ENCODE assay signal across 14 cellular contexts in the genomic region with DNA sequence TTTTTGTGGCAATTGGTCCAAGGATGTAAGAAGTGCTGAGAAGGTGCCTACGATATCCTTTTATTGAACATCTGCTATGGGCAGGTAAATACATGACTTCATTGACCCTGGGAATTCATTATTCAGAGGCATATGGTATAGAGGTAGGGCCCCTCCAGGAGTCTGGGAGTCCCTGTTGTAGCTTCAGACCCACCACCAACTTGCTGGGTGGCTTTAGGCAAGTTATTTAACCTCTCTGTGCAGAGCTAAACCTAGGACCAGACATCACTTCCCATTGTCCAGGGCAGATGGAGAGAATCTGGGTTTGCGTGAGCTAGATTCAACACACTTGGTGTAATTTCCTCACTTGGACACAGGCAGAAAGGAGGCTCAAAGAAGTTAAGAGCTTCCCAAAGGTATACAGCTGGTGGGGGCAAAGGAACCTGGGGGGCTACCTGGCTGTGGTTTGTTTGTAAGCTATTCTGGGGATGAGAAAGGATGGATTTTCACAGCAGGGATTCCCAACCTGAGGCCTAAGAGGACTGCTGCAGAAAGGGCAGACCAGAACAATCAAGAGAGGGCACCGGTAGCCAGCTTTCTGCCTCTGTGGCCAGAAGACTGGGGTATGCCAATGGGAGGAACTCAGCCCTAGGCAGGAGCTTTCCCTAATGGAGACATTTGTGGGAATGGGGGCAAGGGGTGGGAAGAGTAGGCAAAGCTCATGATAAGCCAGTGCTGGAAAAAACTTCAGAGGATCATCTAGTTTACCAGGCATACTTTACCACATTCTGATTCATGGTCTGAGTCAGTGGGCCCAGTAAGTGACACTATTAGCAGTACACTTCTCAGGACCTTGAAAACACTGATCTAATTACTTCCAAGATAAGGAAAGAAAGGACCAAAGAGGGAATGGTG.
A peak's percentile ranks its signal among the peaks of the same experiment; 100 is the strongest.
DNase-seq lines count a peak whose midpoint lies in the region; ATAC-seq, FAIRE-seq and TF ChIP-seq lines count a peak whose summit lies in the region.
"Had no signal": no experiment of that assay in that cellular context is flagged by ENCODE, and none has a peak within 500 bp of the region (broad histone marks: within the 10 kb centered on the region; RNA-seq: fewer than 3 reads in every experiment).

No MANE protein-coding gene starts in this region.

- no peaks in the 10 kb centered on the region for H3K27me3 Mint-ChIP-seq in brain
- H3K27me3 Mint-ChIP-seq: activated naive CD8-positive, alpha-beta T cell treated with anti-CD3 and anti-CD28 coated beads for 36 hours had no signal

- H3K4me3 Mint-ChIP-seq in brain = no peak overlapping the region
- H3K4me3 Mint-ChIP-seq: activated naive CD8-positive, alpha-beta T cell treated with anti-CD3 and anti-CD28 coated beads for 36 hours had no signal

- ATAC-seq in Right ventricle myocardium inferior (no peak), upper lobe of right lung (no peak), HG03108 (IDR thresholded peaks at IDR 0.05; ENCODE audit: unreplicated experiment) (no peak)
- ATAC-seq: A549 had no signal

- H3K36me3 ChIP-seq in kidney (ENCODE audit: control insufficient read depth in 1 of 2, insufficient read depth in 2 of 2, low read length in 2 of 2) (no peaks in the 10 kb centered on the region), upper lobe of right lung (no peaks in the 10 kb centered on the region)

- H3K4me1 ChIP-seq in kidney (ENCODE audit: control insufficient read depth in 1 of 2, insufficient read depth in 1 of 2, low read depth in 1 of 2, low read length in 2 of 2) (peaks cover 2 to 6% of the 10 kb centered on the region in 2 donors), upper lobe of right lung (peaks cover 3% of the 10 kb centered on the region)

- DNase-seq in cardiac septum (ENCODE audit: low spot score) = peak; percentile 56
- no peak for DNase-seq in Right ventricle myocardium inferior (ENCODE audit: missing footprints)
- DNase-seq in kidney = peak; percentile 9
- peak; percentile 11 for DNase-seq in upper lobe of right lung
- DNase-seq in COR-L47 (lab: John Stamatoyannopoulos, UW) = no peak
- DNase-seq in SKM-1 (lab: John Stamatoyannopoulos, UW; ENCODE audit: unreplicated experiment) = no peak
- DNase-seq: activated naive CD8-positive, alpha-beta T cell treated with anti-CD3 and anti-CD28 coated beads for 36 hours; DMS79 treated with DMSO at 0.1 percent for 48 hours; effector memory CD4-positive, alpha-beta T cell; NCI-H2171 treated with DMSO at 0.1 percent for 48 hours had no signal

- peaks cover 21% of the 10 kb centered on the region for H3K4me1 Mint-ChIP-seq in brain
- H3K4me1 Mint-ChIP-seq: activated naive CD8-positive, alpha-beta T cell treated with anti-CD3 and anti-CD28 coated beads for 36 hours had no signal

- H3K27ac ChIP-seq in kidney (ENCODE audit: low read depth in 2 of 2, low read length in 2 of 2) (no peak overlapping the region), upper lobe of right lung (peak overlapping the region; percentile 24)
- H3K27ac ChIP-seq: A549, PC-9 had no signal

- H3K27ac Mint-ChIP-seq in brain = peak overlapping the region in 3 of 5 experiments; percentile 28 to 55 (median 30)
- H3K27ac Mint-ChIP-seq: activated naive CD8-positive, alpha-beta T cell treated with anti-CD3 and anti-CD28 coated beads for 36 hours had no signal

- no peaks in the 10 kb centered on the region for H3K9me3 Mint-ChIP-seq in brain
- H3K9me3 Mint-ChIP-seq: activated naive CD8-positive, alpha-beta T cell treated with anti-CD3 and anti-CD28 coated beads for 36 hours had no signal

- H3K27me3 ChIP-seq in upper lobe of right lung = no peaks in the 10 kb centered on the region

- TF ChIP-seq CTCF in brain (conservative IDR thresholded peaks at IDR 0.05) = no peak
- TF ChIP-seq CTCF in kidney (IDR thresholded peaks at IDR 0.05; ENCODE audit: borderline replicate concordance, extremely low read depth, insufficient read depth) = no peak
- TF ChIP-seq CTCF in upper lobe of right lung (IDR thresholded peaks at IDR 0.05) = no peak

- H3K36me3 Mint-ChIP-seq in brain = no peaks in the 10 kb centered on the region
- H3K36me3 Mint-ChIP-seq: activated naive CD8-positive, alpha-beta T cell treated with anti-CD3 and anti-CD28 coated beads for 36 hours had no signal

- no peak overlapping the region for H3K9ac ChIP-seq in kidney (ENCODE audit: low read length in 2 of 2)

- no peak for FAIRE-seq in kidney (lab: Jason Lieb, UNC)
- FAIRE-seq: A549 had no signal

- intact Hi-C loops in cardiac septum (cut with DNase I) = loop anchor here (10.0 kb wide), 1 partner anchor 632 kb away; no protein-coding TSS in a partner anchor
- intact Hi-C loops in Right ventricle myocardium inferior (cut with DNase I) = loop anchor here (10.0 kb wide), 1 partner anchor 132 kb away; no protein-coding TSS in a partner anchor
- intact Hi-C loops in kidney (cut with DNase I) = loop anchor here (5.0 kb wide), 1 partner anchor 414 kb away; no protein-coding TSS in a partner anchor
- intact Hi-C loops in upper lobe of right lung (cut with DNase I) = loop anchor here (5.0 kb wide), 1 partner anchor 414 kb away; no protein-coding TSS in a partner anchor

- H3K9me3 ChIP-seq in kidney (ENCODE audit: control insufficient read depth in 1 of 2, low read length in 2 of 2) = no peaks in the 10 kb centered on the region
- H3K9me3 ChIP-seq in upper lobe of right lung = no peaks in the 10 kb centered on the region
- H3K9me3 ChIP-seq: A549 had no signal

- H3K4me3 ChIP-seq in kidney (ENCODE audit: low read length in 2 of 2) (no peak overlapping the region), upper lobe of right lung (no peak overlapping the region)
- H3K4me3 ChIP-seq: A549, PC-9 had no signal

Comparison
In these comparisons a context has a peak if more than half of its experiments do, and no peak if none do; other contexts are left out.
1. DNase-seq: peak in cardiac septum (single experiment), kidney (single experiment) and upper lobe of right lung (single experiment); none in Right ventricle myocardium inferior (single experiment), COR-L47 (single experiment) and SKM-1 (single experiment).